20 cellular contexts compared by ENCODE assay signal in the genomic region with DNA sequence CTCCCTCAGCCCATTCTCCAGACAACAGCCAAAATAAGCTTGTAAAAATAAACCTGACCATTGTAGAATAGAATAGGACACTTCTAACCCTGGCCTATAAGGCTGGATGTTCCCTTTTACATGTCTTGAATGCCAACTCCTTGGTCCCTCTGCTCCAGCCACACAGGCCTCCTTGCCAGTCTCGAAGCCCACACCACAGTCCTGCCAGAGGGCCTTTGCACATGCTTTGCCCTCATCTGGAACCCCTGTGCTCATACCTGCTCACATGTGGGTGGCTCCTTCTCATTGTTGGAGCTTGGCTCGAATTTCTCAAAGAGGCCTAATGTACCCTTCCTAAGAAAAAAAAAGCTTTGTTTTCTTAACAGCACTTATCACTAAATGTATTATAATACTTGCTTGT. TPM values are rescaled to one million over a fixed set of nuclear protein-coding genes. Genes with fewer than 3 reads are reported as not detected.
A peak's percentile ranks its signal among the peaks of the same experiment; 100 is the strongest.
DNase-seq lines count a peak whose midpoint lies in the region; ATAC-seq and TF ChIP-seq lines count a peak whose summit lies in the region.
"Had no signal": no experiment of that assay in that cellular context is flagged by ENCODE, and none has a peak within 500 bp of the region (broad histone marks: within the 10 kb centered on the region; RNA-seq: fewer than 3 reads in every experiment).

No MANE protein-coding gene starts in this region.

- no peaks in the 10 kb centered on the region for H3K36me3 Mint-ChIP-seq in activated naive CD4-positive, alpha-beta T cell treated with anti-CD3 and anti-CD28 coated beads, Interleukin-2, amount 50 U/mL, for 24 hours
- no peaks in the 10 kb centered on the region for H3K36me3 Mint-ChIP-seq in activated naive CD4-positive, alpha-beta T cell treated with anti-CD3 and anti-CD28 coated beads for 36 hours (ENCODE audit: low read depth)
- H3K36me3 Mint-ChIP-seq in IgD-negative memory B cell (no peaks in the 10 kb centered on the region), immature natural killer cell (no peaks in the 10 kb centered on the region)
- H3K36me3 Mint-ChIP-seq in stimulated activated memory B cell treated with anti-CD40 and anti-IgM and Interleukin-4, amounts not matched to agents 10 μg/mL and 1 μg/mL and 100 μg/mL, for 72 hours, result no peaks in the 10 kb centered on the region
- H3K36me3 Mint-ChIP-seq: WTC11 had no signal

- H3K27me3 Mint-ChIP-seq in activated naive CD4-positive, alpha-beta T cell treated with anti-CD3 and anti-CD28 coated beads, Interleukin-2, amount 50 U/mL, for 24 hours, result no peaks in the 10 kb centered on the region
- H3K27me3 Mint-ChIP-seq in activated naive CD4-positive, alpha-beta T cell treated with anti-CD3 and anti-CD28 coated beads for 36 hours (ENCODE audit: low read depth), result no peaks in the 10 kb centered on the region
- H3K27me3 Mint-ChIP-seq in IgD-negative memory B cell (no peaks in the 10 kb centered on the region), immature natural killer cell (ENCODE audit: low read depth in 3 of 3) (peaks cover 2 to 10% (median 5%) of the 10 kb centered on the region in 3 donors)
- H3K27me3 Mint-ChIP-seq in stimulated activated memory B cell treated with anti-CD40 and anti-IgM and Interleukin-4, amounts not matched to agents 10 μg/mL and 1 μg/mL and 100 μg/mL, for 72 hours, result no peaks in the 10 kb centered on the region

- H3K4me2 ChIP-seq in GM23248 (ENCODE audit: unreplicated experiment), result no peak overlapping the region

- TF ChIP-seq CTCF in colonic mucosa (IDR thresholded peaks at IDR 0.05), result no peak

- H3K4me1 ChIP-seq in GM23248 (ENCODE audit: insufficient read depth) (no peaks in the 10 kb centered on the region), colonic mucosa (no peaks in the 10 kb centered on the region)
- H3K4me1 ChIP-seq: gastrocnemius medialis had no signal

- no peaks in the 10 kb centered on the region for H3K9me3 ChIP-seq in GM23248 (ENCODE audit: low read depth)
- no peaks in the 10 kb centered on the region for H3K9me3 ChIP-seq in colonic mucosa
- H3K9me3 ChIP-seq: gastrocnemius medialis, testis had no signal

- H3F3A ChIP-seq in GM23248 (ENCODE audit: insufficient read depth), result no peaks in the 10 kb centered on the region

- H3K79me2 ChIP-seq in GM23248 (ENCODE audit: insufficient read depth), result no peaks in the 10 kb centered on the region

- peaks cover 49% of the 10 kb centered on the region for H3K4me1 Mint-ChIP-seq in activated naive CD4-positive, alpha-beta T cell treated with anti-CD3 and anti-CD28 coated beads, Interleukin-2, amount 50 U/mL, for 24 hours
- peaks cover 31% of the 10 kb centered on the region for H3K4me1 Mint-ChIP-seq in activated naive CD4-positive, alpha-beta T cell treated with anti-CD3 and anti-CD28 coated beads for 36 hours (ENCODE audit: low read depth)
- H3K4me1 Mint-ChIP-seq in IgD-negative memory B cell, result peaks cover 42 to 46% (median 43%) of the 10 kb centered on the region in 3 donors
- peaks cover 48 to 53% of the 10 kb centered on the region in 2 donors for H3K4me1 Mint-ChIP-seq in immature natural killer cell
- peaks cover 45% of the 10 kb centered on the region for H3K4me1 Mint-ChIP-seq in stimulated activated memory B cell treated with anti-CD40 and anti-IgM and Interleukin-4, amounts not matched to agents 10 μg/mL and 1 μg/mL and 100 μg/mL, for 72 hours

- H3K9ac ChIP-seq in GM23248 (no peak overlapping the region), colonic mucosa (ENCODE audit: low read depth in 2 of 2, low read length in 2 of 2) (no peak overlapping the region)

- 84 to 95% methylated on average over 2 of the region's 2 CpGs for WGBS in GM23248 (ENCODE audit: low coverage in 1 of 2, low lambda C conversion rate in 2 of 2, missing lambda C conversion rate in 2 of 2), 2 experiments

- CTCF ChIA-PET in activated naive CD4-positive, alpha-beta T cell treated with anti-CD3 and anti-CD28 coated beads for 36 hours (lab: Charles Lee), result interaction anchor here (0.6 to 2.0 kb wide), 7 partner anchors 8 to 71 kb away, joined by 3 to 8 read pairs (median 5); no protein-coding TSS in a partner anchor

- H4K20me1 ChIP-seq in GM23248 (ENCODE audit: insufficient read depth), result no peaks in the 10 kb centered on the region

- ATAC-seq in stimulated activated memory B cell treated with anti-CD40 and anti-IgM and Interleukin-4, amounts not matched to agents 10 μg/mL and 1 μg/mL and 100 μg/mL, for 72 hours, result no peak
- ATAC-seq: esophagus mucosa, gastrocnemius medialis, WTC11 had no signal

- H3K4me3 Mint-ChIP-seq in activated naive CD4-positive, alpha-beta T cell treated with anti-CD3 and anti-CD28 coated beads, Interleukin-2, amount 50 U/mL, for 24 hours, result no peak overlapping the region
- H3K4me3 Mint-ChIP-seq in activated naive CD4-positive, alpha-beta T cell treated with anti-CD3 and anti-CD28 coated beads for 36 hours, result no peak overlapping the region
- peak overlapping the region in 1 of 4 donors; percentile 95 for H3K4me3 Mint-ChIP-seq in IgD-negative memory B cell
- H3K4me3 Mint-ChIP-seq in immature natural killer cell, result no peak overlapping the region
- no peak overlapping the region for H3K4me3 Mint-ChIP-seq in stimulated activated memory B cell treated with anti-CD40 and anti-IgM and Interleukin-4, amounts not matched to agents 10 μg/mL and 1 μg/mL and 100 μg/mL, for 72 hours
- H3K4me3 Mint-ChIP-seq: WTC11 had no signal

- DNase-seq in activated naive CD4-positive, alpha-beta T cell treated with anti-CD3 and anti-CD28 coated beads for 36 hours, result no peak
- no peak for DNase-seq in immature natural killer cell
- no peak for DNase-seq in UCSD-AML1 (lab: John Stamatoyannopoulos, UW; ENCODE audit: unreplicated experiment)
- no peak for DNase-seq in GM23248
- no peak for DNase-seq in colonic mucosa
- DNase-seq: aorta, COR-L47, EL, gastrocnemius medialis, NCI-H2081, NCI-H524, SHP77 treated with DMSO at 0.1 percent for 48 hours, testis had no signal

- peak overlapping the region; percentile 55 for H3K27ac Mint-ChIP-seq in activated naive CD4-positive, alpha-beta T cell treated with anti-CD3 and anti-CD28 coated beads, Interleukin-2, amount 50 U/mL, for 24 hours
- no peak overlapping the region for H3K27ac Mint-ChIP-seq in activated naive CD4-positive, alpha-beta T cell treated with anti-CD3 and anti-CD28 coated beads for 36 hours
- H3K27ac Mint-ChIP-seq in IgD-negative memory B cell (peak overlapping the region in 2 of 3 donors; percentile 90 to 95), immature natural killer cell (peak overlapping the region in 5 of 6 donors; percentile 31 to 96 (median 78))
- H3K27ac Mint-ChIP-seq in stimulated activated memory B cell treated with anti-CD40 and anti-IgM and Interleukin-4, amounts not matched to agents 10 μg/mL and 1 μg/mL and 100 μg/mL, for 72 hours, result peak overlapping the region; percentile 89
- H3K27ac Mint-ChIP-seq: WTC11 had no signal

- H3K9me2 ChIP-seq in GM23248 (ENCODE audit: insufficient read depth), result no peaks in the 10 kb centered on the region

- H2AFZ ChIP-seq in GM23248, result no peak overlapping the region

- intact Hi-C loops in activated naive CD4-positive, alpha-beta T cell treated with anti-CD3 and anti-CD28 coated beads for 36 hours (cut with micrococcal nuclease), result loop anchor here (10.0 kb wide), 1 partner anchor 185 kb away; no protein-coding TSS in a partner anchor
- intact Hi-C loops in colonic mucosa (cut with DNase I), result loop anchor here (10.0 kb wide), 1 partner anchor 175 kb away; no protein-coding TSS in a partner anchor

- H3K27me3 ChIP-seq in GM23248 (replicated peaks; ENCODE audit: insufficient read depth) (no peaks in the 10 kb centered on the region), colonic mucosa (no peaks in the 10 kb centered on the region)
- H3K27me3 ChIP-seq: gastrocnemius medialis, testis had no signal

- no peaks in the 10 kb centered on the region for H3K9me3 Mint-ChIP-seq in activated naive CD4-positive, alpha-beta T cell treated with anti-CD3 and anti-CD28 coated beads, Interleukin-2, amount 50 U/mL, for 24 hours
- no peaks in the 10 kb centered on the region for H3K9me3 Mint-ChIP-seq in activated naive CD4-positive, alpha-beta T cell treated with anti-CD3 and anti-CD28 coated beads for 36 hours
- H3K9me3 Mint-ChIP-seq in IgD-negative memory B cell (no peaks in the 10 kb centered on the region), immature natural killer cell (peaks cover 0 to 1% (median 0%) of the 10 kb centered on the region in 6 donors)
- no peaks in the 10 kb centered on the region for H3K9me3 Mint-ChIP-seq in stimulated activated memory B cell treated with anti-CD40 and anti-IgM and Interleukin-4, amounts not matched to agents 10 μg/mL and 1 μg/mL and 100 μg/mL, for 72 hours
- H3K9me3 Mint-ChIP-seq: T-helper 2 cell treated with Interferon-gamma antibody and Interleukin-4, amounts not matched to agents 5 μg/mL and 100 μg/mL, for 36 hours; WTC11 had no signal

- H3K36me3 ChIP-seq in GM23248 (ENCODE audit: low read depth), result no peaks in the 10 kb centered on the region
- no peaks in the 10 kb centered on the region for H3K36me3 ChIP-seq in colonic mucosa
- H3K36me3 ChIP-seq: gastrocnemius medialis had no signal

- no peak overlapping the region for H3K4me3 ChIP-seq in GM23248
- H3K4me3 ChIP-seq in colonic mucosa, result no peak overlapping the region
- H3K4me3 ChIP-seq: gastrocnemius medialis, testis had no signal

- in situ Hi-C loops in GM23248 (cut with MboI), result loop anchor here (10.0 kb wide), 2 partner anchors 95 to 175 kb away; no protein-coding TSS in a partner anchor

- H3K27ac ChIP-seq in GM23248 (no peak overlapping the region), colonic mucosa (no peak overlapping the region)
- H3K27ac ChIP-seq: gastrocnemius medialis, testis had no signal

RNA-seq across cellular contexts. Expression of a gene that starts 5.4 kb away (rescaled TPM):
- not detected for total RNA-seq in activated naive CD4-positive, alpha-beta T cell treated with anti-CD3 and anti-CD28 coated beads for 36 hours
- polyA plus RNA-seq in IgD-negative memory B cell (1.6 TPM), immature natural killer cell (under 1 TPM in 1 of 3 donors, not detected in 2; 0.51 TPM), GM23248 (2016; fragmentation: Nextera tagmentation; extraction: Ambion mirVana) (not detected in 2 replicates)
- not detected in 2 replicates for total RNA-seq in GM23248 (2014; rRNA removed; shearing (Covaris generic))
- not detected for total RNA-seq in colonic mucosa
- total RNA-seq: aorta, esophagus mucosa, gastrocnemius medialis, mesenteric fat pad, WTC11 had no signal
- polyA plus RNA-seq: aorta had no signal
